1 cellular context compared by ENCODE assay signal in the genomic region with DNA sequence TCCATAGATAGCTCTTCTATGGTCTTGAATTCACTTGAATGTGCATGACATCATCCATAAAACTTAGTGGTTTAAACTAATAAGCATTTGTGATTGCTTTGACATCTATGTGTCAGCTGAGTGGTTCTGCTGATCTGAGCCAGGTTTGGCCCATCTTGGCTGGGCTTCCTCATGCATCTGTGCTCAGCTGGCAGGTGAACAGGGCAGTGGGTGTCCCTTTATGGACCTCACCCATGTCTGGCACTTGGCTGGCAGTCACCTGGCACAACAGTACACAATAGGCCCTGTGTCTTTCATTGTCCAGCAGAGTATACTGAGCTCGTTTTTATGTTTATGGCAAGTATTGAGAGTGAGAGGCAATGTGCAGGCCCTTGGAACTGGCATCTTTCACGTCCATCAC.
A peak's percentile ranks its signal among the peaks of the same experiment; 100 is the strongest.
TF ChIP-seq lines count a peak whose summit lies in the region.

No MANE protein-coding gene starts in this region.

TF ChIP-seq in HepG2, 621 proteins besides CTCF, POLR2A, EP300 and RAD21 (continued from another document):
- peak; percentile 28; the same call in 1 of the 2 replicates for TF ChIP-seq ATF7 (IDR thresholded peaks at IDR 0.05)
- no peak for TF ChIP-seq ATF7 (CRISPR knock-in tag; IDR thresholded peaks at IDR 0.05)
